6 cellular contexts compared by ENCODE assay signal in the genomic region with DNA sequence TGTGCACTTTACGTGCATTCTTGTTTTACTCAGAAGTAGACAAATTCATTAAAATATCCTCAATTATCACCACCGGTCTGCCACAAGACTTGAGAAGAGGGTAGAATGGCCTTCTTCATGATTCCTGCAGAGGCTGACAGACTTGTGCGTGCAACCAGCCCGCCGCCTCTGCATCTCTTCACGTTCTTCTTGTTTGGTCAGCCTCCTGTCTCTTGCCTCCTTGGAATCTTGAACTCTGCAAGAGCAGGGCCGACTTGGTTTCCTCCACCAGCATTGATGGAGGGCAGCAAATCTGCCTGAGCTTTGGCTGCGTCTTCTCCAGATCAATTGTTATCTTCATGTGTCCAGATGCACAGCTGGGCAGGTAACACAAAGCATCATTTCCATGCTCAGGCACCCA. TPM values are rescaled to one million over a fixed set of nuclear protein-coding genes. Genes with fewer than 3 reads are reported as not detected.
"Had no signal": no experiment of that assay in that cellular context is flagged by ENCODE, and none has a peak within 500 bp of the region (broad histone marks: within the 10 kb centered on the region; RNA-seq: fewer than 3 reads in every experiment).

No MANE protein-coding gene starts in this region.

- H3K27ac ChIP-seq: HL-60 had no signal

- DNase-seq: H9, HCEC 1CT had no signal

- H3K4me3 ChIP-seq: GM23338 had no signal

RNA-seq across cellular contexts. Expression of a gene that starts 20.2 kb away (rescaled TPM):
- total RNA-seq: HT1080 had no signal
- polyA plus RNA-seq: IgD-negative memory B cell had no signal
